In the genomic region with DNA sequence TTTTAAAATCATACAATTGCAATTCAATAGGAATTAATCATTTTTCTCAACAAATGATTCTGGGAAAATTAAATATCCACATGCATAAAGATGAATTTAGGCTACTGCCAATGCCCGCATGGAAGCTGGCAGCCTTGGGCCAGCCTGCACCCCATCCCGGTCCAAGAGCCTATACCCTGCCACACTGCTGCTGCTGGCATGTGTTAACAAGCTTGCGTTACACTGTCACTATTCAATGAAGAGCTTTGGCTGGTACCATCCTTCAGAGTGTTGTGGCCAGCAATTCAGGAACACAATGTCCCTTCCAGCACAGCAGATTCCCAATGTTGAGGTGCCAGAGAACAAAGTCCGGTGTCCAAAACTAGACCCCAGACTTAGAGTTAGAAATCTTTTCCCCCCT, we compare ENCODE assay signal across 36 cellular contexts. TPM values are rescaled to one million over a fixed set of nuclear protein-coding genes. Genes with fewer than 3 reads are reported as not detected.
"Had no signal": no experiment of that assay in that cellular context is flagged by ENCODE, and none has a peak within 500 bp of the region (broad histone marks: within the 10 kb centered on the region; RNA-seq: fewer than 3 reads in every experiment).

No MANE protein-coding gene starts in this region.

- H3K4me1 ChIP-seq: adrenal gland, ascending aorta, thyroid gland, upper lobe of left lung, vagina had no signal

- H3K9me3 ChIP-seq: thyroid gland, upper lobe of left lung, vagina had no signal

- H3K27ac ChIP-seq: adrenal gland, cardiac muscle cell, hepatocyte, thyroid gland, upper lobe of left lung, vagina, WERI-Rb-1 had no signal

- H3K36me3 ChIP-seq: adrenal gland, ascending aorta, cardiac muscle cell, thyroid gland, upper lobe of left lung, vagina, WERI-Rb-1 had no signal

- ATAC-seq: activated CD4-positive, CD25-positive, alpha-beta regulatory T cell treated with anti-CD3 and anti-CD28 coated beads, Interleukin-2, amount 50 U/mL, for 24 hours; esophagus mucosa; stimulated activated memory B cell treated with anti-CD40 and anti-IgM and Interleukin-4, amounts not matched to agents 10 μg/mL and 1 μg/mL and 100 μg/mL, for 72 hours; stimulated activated naive CD8-positive, alpha-beta T cell treated with anti-CD3 and anti-CD28 coated beads, Interleukin-15, amount 100 ng/mL, for 72 hours; T-helper 17 cell had no signal

- H3K27me3 ChIP-seq: adrenal gland, ascending aorta, cardiac muscle cell, hepatocyte, thyroid gland, upper lobe of left lung, vagina had no signal

- H3K4me3 ChIP-seq: adrenal gland, ascending aorta, cardiac muscle cell, hepatocyte, lung, smooth muscle cell, thyroid gland, upper lobe of left lung, vagina had no signal

- DNase-seq: activated CD4-positive, alpha-beta T cell treated with anti-CD3 and anti-CD28 coated beads for 48 hours; activated CD4-positive, alpha-beta T cell treated with anti-CD3 and anti-CD28 coated beads, Interleukin-2, amount 50 U/mL, for 48 hours; activated CD8-positive, alpha-beta memory T cell treated with anti-CD3 and anti-CD28 coated beads, Interleukin-2, amount 50 U/mL, for 4 hours; activated effector memory CD4-positive, alpha-beta T cell treated with anti-CD3 and anti-CD28 coated beads, Interleukin-2, amount 50 U/mL, for 16 hours; activated naive CD4-positive, alpha-beta T cell treated with anti-CD3 and anti-CD28 coated beads for 36 hours; activated naive CD8-positive, alpha-beta T cell treated with anti-CD3 and anti-CD28 coated beads for 36 hours; activated T-cell treated with anti-CD3 and anti-CD28 coated beads, Interleukin-2, amount 50 U/mL, for 1 hour; adrenal gland; cortex of kidney; foreskin fibroblast; retina; stimulated activated CD4-positive, alpha-beta T cell treated with anti-CD3 and anti-CD28 coated beads, Interleukin-1b, Interleukin-23, amount 100 ng/mL, for 48 hours; stimulated activated CD4-positive, alpha-beta T cell treated with anti-CD3 and anti-CD28 coated beads, Interleukin-4, amount 100 ng/mL, for 4 hours; stimulated activated CD8-positive, alpha-beta memory T cell treated with anti-CD3 and anti-CD28 coated beads, Interleukin-4, amount 100 ng/mL, for 48 hours; stimulated activated naive CD8-positive, alpha-beta T cell treated with anti-CD3 and anti-CD28 coated beads, Interleukin-15, amount 100 ng/mL, for 72 hours; T-helper 17 cell; T1000; thyroid gland; WERI-Rb-1 had no signal

RNA-seq across cellular contexts. Expression of gene TAS2R14, which starts 13.6 kb away (rescaled TPM):
- total RNA-seq: ascending aorta had no signal

RNA-seq across cellular contexts. Expression of gene PRH2, which starts 23.6 kb away (rescaled TPM):
- total RNA-seq: activated CD8-positive, alpha-beta memory T cell treated with anti-CD3 and anti-CD28 coated beads for 36 hours; activated naive CD4-positive, alpha-beta T cell treated with anti-CD3 and anti-CD28 coated beads for 36 hours; activated naive CD8-positive, alpha-beta T cell treated with anti-CD3 and anti-CD28 coated beads for 36 hours; activated T-helper 1 cell treated with anti-CD3 and anti-CD28 coated beads, Interleukin-12 subunit alpha, Interleukin-12 subunit beta, Interleukin-2, Interleukin-4 antibody, amounts not matched to agents 30 ng/mL and 10 ng/mL and 1 ng/mL, durations not matched to agents 14 hours and 24 hours and 36 hours; adrenal gland; ascending aorta; cardiac muscle cell; endothelial cell of umbilical vein; esophagus mucosa; glomerular endothelial cell; hepatocyte; lung; mesenteric fat pad; mucosa of gallbladder; posterior vena cava; smooth muscle cell; T-helper 17 cell; thyroid gland; vagina had no signal
- polyA plus RNA-seq: endothelial cell of umbilical vein, hepatocyte, smooth muscle cell had no signal

RNA-seq across cellular contexts. Expression of gene TAS2R50, which starts 34.1 kb away (rescaled TPM):
- total RNA-seq: ascending aorta had no signal
- polyA plus RNA-seq: adrenal gland, hepatocyte, smooth muscle cell had no signal

RNA-seq across cellular contexts. Expression of gene TAS2R13, which starts 43.3 kb away (rescaled TPM):
- polyA plus RNA-seq: cardiac muscle cell, hepatocyte, lung, smooth muscle cell had no signal

RNA-seq across cellular contexts. Expression of gene TAS2R20, which starts 45.5 kb away (rescaled TPM):
- polyA plus RNA-seq: smooth muscle cell had no signal
